Comparison of ENCODE assay signal across 20 cellular contexts in the genomic region with DNA sequence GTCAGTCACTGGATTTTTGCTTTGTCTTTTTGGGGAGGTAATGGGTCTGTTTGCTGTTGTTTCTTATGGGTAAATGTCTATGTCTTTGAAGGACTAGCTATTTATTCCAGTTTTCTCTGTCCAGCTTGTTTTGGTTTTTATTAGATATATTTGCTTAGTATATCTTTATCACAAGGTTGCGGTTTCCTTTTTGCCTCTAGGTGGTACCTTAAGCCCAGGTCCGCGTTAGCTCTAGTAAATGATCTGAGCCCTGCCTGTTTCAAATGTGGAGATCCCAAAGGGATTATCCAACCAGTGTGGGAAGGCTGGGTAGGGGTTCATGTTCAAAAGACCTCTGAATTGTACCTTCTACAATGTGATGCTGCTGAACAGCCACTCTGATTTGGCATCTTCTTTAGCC.
"Had no signal": no experiment of that assay in that cellular context is flagged by ENCODE, and none has a peak within 500 bp of the region (broad histone marks: within the 10 kb centered on the region; RNA-seq: fewer than 3 reads in every experiment).

No MANE protein-coding gene starts in this region.

- H3K4me3 ChIP-seq: colonic mucosa, hepatocyte, lung, sigmoid colon, skin epidermis, testis, tibial nerve, upper lobe of right lung had no signal

- H3K36me3 ChIP-seq: colonic mucosa, sigmoid colon, tibial nerve, upper lobe of right lung had no signal

- H3K4me3 Mint-ChIP-seq: naive thymus-derived CD8-positive, alpha-beta T cell; stimulated activated naive B cell treated with anti-CD40 and anti-IgM and Interleukin-4, amounts not matched to agents 10 μg/mL and 1 μg/mL and 100 μg/mL, for 72 hours; stimulated activated naive CD8-positive, alpha-beta T cell treated with anti-CD3 and anti-CD28 coated beads, Interleukin-15, amount 100 ng/mL, for 72 hours had no signal

- H3K27ac Mint-ChIP-seq: naive thymus-derived CD8-positive, alpha-beta T cell; stimulated activated naive B cell treated with anti-CD40 and anti-IgM and Interleukin-4, amounts not matched to agents 10 μg/mL and 1 μg/mL and 100 μg/mL, for 72 hours; stimulated activated naive CD8-positive, alpha-beta T cell treated with anti-CD3 and anti-CD28 coated beads, Interleukin-15, amount 100 ng/mL, for 72 hours had no signal

- H3K4me1 ChIP-seq: colonic mucosa, sigmoid colon, testis, tibial nerve, upper lobe of right lung had no signal

- H3K27me3 ChIP-seq: colonic mucosa, hepatocyte, sigmoid colon, testis, tibial nerve, upper lobe of right lung had no signal

- H3K79me2 ChIP-seq: hepatocyte had no signal

- H2AFZ ChIP-seq: hepatocyte had no signal

- H3K4me1 Mint-ChIP-seq: naive thymus-derived CD8-positive, alpha-beta T cell; stimulated activated naive B cell treated with anti-CD40 and anti-IgM and Interleukin-4, amounts not matched to agents 10 μg/mL and 1 μg/mL and 100 μg/mL, for 72 hours; stimulated activated naive CD8-positive, alpha-beta T cell treated with anti-CD3 and anti-CD28 coated beads, Interleukin-15, amount 100 ng/mL, for 72 hours had no signal

- DNase-seq: colonic mucosa; dermis blood vessel endothelial cell; foreskin melanocyte; head of caudate nucleus; left colon; left ventricle myocardium superior; mesenchymal stem cell; naive thymus-derived CD8-positive, alpha-beta T cell; posterior cingulate gyrus; sigmoid colon; stimulated activated CD4-positive, alpha-beta T cell treated with anti-CD3 and anti-CD28 coated beads, Interleukin-2, amount 100 ng/mL, for 24 hours; stimulated activated CD4-positive, alpha-beta T cell treated with anti-CD3 and anti-CD28 coated beads, Interleukin-4, amount 100 ng/mL, for 4 hours; stimulated activated naive B cell treated with anti-CD40 and anti-IgM and Interleukin-4, amounts not matched to agents 10 μg/mL and 1 μg/mL and 100 μg/mL, for 72 hours; stimulated activated naive CD8-positive, alpha-beta T cell treated with anti-CD3 and anti-CD28 coated beads, Interleukin-15, amount 100 ng/mL, for 72 hours; testis; upper lobe of right lung had no signal

- H3K4me2 ChIP-seq: hepatocyte had no signal

- ATAC-seq: left colon; left ventricle myocardium superior; naive thymus-derived CD8-positive, alpha-beta T cell; stimulated activated naive B cell treated with anti-CD40 and anti-IgM and Interleukin-4, amounts not matched to agents 10 μg/mL and 1 μg/mL and 100 μg/mL, for 72 hours; stimulated activated naive CD8-positive, alpha-beta T cell treated with anti-CD3 and anti-CD28 coated beads, Interleukin-15, amount 100 ng/mL, for 72 hours; upper lobe of right lung had no signal

- H3K27ac ChIP-seq: colonic mucosa, hepatocyte, sigmoid colon, skin epidermis, testis, tibial nerve, upper lobe of right lung had no signal

- H3K9me3 ChIP-seq: colonic mucosa, testis, upper lobe of right lung had no signal
